ENCODE assay signal across 7 cellular contexts in genomic region chr15:34708422-34708821, GRCh38. TPM values are rescaled to one million over a fixed set of nuclear protein-coding genes. Genes with fewer than 3 reads are reported as not detected.
A peak's percentile ranks its signal among the peaks of the same experiment; 100 is the strongest.
DNase-seq lines count a peak whose midpoint lies in the region; ATAC-seq, FAIRE-seq and TF ChIP-seq lines count a peak whose summit lies in the region.

No MANE protein-coding gene starts in this region.

- H3K27ac ChIP-seq in GM23338 (ENCODE audit: low read depth) (no peak overlapping the region), left lung (no peak overlapping the region)

- H3K4me3 Mint-ChIP-seq in GM23338 = no peak overlapping the region

- TF ChIP-seq CTCF in GM23338 (conservative IDR thresholded peaks at IDR 0.05; ENCODE audit: low read depth in 2 of 2) (peak; percentile 92 to 97), bronchial epithelial cell (IDR thresholded peaks at IDR 0.05; ENCODE audit: insufficient read depth, low read length, severe bottlenecking) (peak; percentile 83), left lung (IDR thresholded peaks at IDR 0.05) (peak in 1 of 2 donors; percentile 55)

- H3K36me3 Mint-ChIP-seq in GM23338 (ENCODE audit: low read depth) = no peaks in the 10 kb centered on the region

- no peaks in the 10 kb centered on the region for H3K4me1 Mint-ChIP-seq in GM23338

- intact Hi-C loops in left lung (cut with DNase I) = loop anchor here in 1 of 2 donors (10.0 kb wide), 1 partner anchor 216 kb away; no protein-coding TSS in a partner anchor

- FAIRE-seq in bronchial epithelial cell (lab: Jason Lieb, UNC) = no peak

- H3K27me3 ChIP-seq in GM23338 (ENCODE audit: insufficient read depth) (no peaks in the 10 kb centered on the region), bronchial epithelial cell (ENCODE audit: control insufficient read depth, insufficient read depth, low read length) (no peaks in the 10 kb centered on the region), left lung (peaks cover 0 to 24% of the 10 kb centered on the region in 2 donors)

- no peaks in the 10 kb centered on the region for H3K36me3 ChIP-seq in GM23338 (ENCODE audit: insufficient read depth)
- no peaks in the 10 kb centered on the region for H3K36me3 ChIP-seq in bronchial epithelial cell (ENCODE audit: control insufficient read depth, insufficient read depth, low read length)
- no peaks in the 10 kb centered on the region for H3K36me3 ChIP-seq in left lung

- no peaks in the 10 kb centered on the region for H3K27me3 Mint-ChIP-seq in GM23338 (ENCODE audit: insufficient read depth, low read depth, poor library complexity)

- DNase-seq in GM23338 (ENCODE audit: low spot score) (peak; percentile 81), NCI-H526 (lab: John Stamatoyannopoulos, UW) (peak; percentile 25 to 65), bronchial epithelial cell (ENCODE audit: low read depth) (peak; percentile 64), left lung (no peak), NCI-H1436 treated with DMSO at 0.1 percent for 48 hours (lab: John Stamatoyannopoulos, UW) (no peak), NK-92 (lab: John Stamatoyannopoulos, UW; ENCODE audit: unreplicated experiment) (no peak)

- H3K9me2 ChIP-seq in GM23338 (ENCODE audit: insufficient read depth) = no peaks in the 10 kb centered on the region

- no peaks in the 10 kb centered on the region for H3K9me3 ChIP-seq in left lung

- no peak overlapping the region for H3K4me3 ChIP-seq in GM23338
- H3K4me3 ChIP-seq in bronchial epithelial cell (ENCODE audit: low read depth, low read length) = no peak overlapping the region
- no peak overlapping the region for H3K4me3 ChIP-seq in left lung

- H3K27ac Mint-ChIP-seq in GM23338 = no peak overlapping the region

- H2AFZ ChIP-seq in GM23338 = no peak overlapping the region

- ATAC-seq in GM23338 = peak; percentile 97
- ATAC-seq in left lung = peak; percentile 76
- ATAC-seq in HG03460 (IDR thresholded peaks at IDR 0.05; ENCODE audit: unreplicated experiment) = no peak

- no peaks in the 10 kb centered on the region for H3F3A ChIP-seq in GM23338 (replicated peaks; ENCODE audit: low read depth)

- no peaks in the 10 kb centered on the region for H3K79me2 ChIP-seq in GM23338 (replicated peaks; ENCODE audit: insufficient read depth)

- no peaks in the 10 kb centered on the region for H3K9me3 Mint-ChIP-seq in GM23338

- H3K4me1 ChIP-seq in GM23338 (ENCODE audit: insufficient read depth) = 0 out of 2 replicates have a peak, but pooled peaks cover 4% of the 10 kb centered on the region
- no peaks in the 10 kb centered on the region for H3K4me1 ChIP-seq in left lung

- no peak overlapping the region for H3K4me2 ChIP-seq in GM23338

- H4K20me1 ChIP-seq in GM23338 (replicated peaks; ENCODE audit: insufficient read depth) = no peaks in the 10 kb centered on the region

TF ChIP-seq in GM23338, 12 proteins besides CTCF, POLR2A, EP300 and RAD21 (continues in another document):
- TF ChIP-seq REST (IDR thresholded peaks at IDR 0.05; ENCODE audit: unreplicated experiment) = no peak
- no peak for TF ChIP-seq EZH2phosphoT487 (IDR thresholded peaks at IDR 0.05; ENCODE audit: unreplicated experiment)
- TF ChIP-seq ETS1 (IDR thresholded peaks at IDR 0.05) = no peak
- TF ChIP-seq ZNF462 (CRISPR knock-in tag; IDR thresholded peaks at IDR 0.05) = no peak
- TF ChIP-seq CREB1 (CRISPR knock-in tag; IDR thresholded peaks at IDR 0.05; ENCODE audit: low read depth) = no peak
- TF ChIP-seq POLR2AphosphoS5 (IDR thresholded peaks at IDR 0.05; ENCODE audit: low read depth) = no peak
- no peak for TF ChIP-seq JUNB (IDR thresholded peaks at IDR 0.05; ENCODE audit: unreplicated experiment)

RNA-seq across cellular contexts. Expression of gene GJD2, which starts 46.4 kb away (rescaled TPM):
- total RNA-seq in GM23338 (2014; rRNA removed; shearing (Covaris generic)) = 0.27 and 0.63 TPM in 2 replicates
- polyA plus RNA-seq in GM23338 (2016; fragmentation: Nextera tagmentation; extraction: Ambion mirVana) = 0.29 and 0.38 TPM in 2 replicates
- total RNA-seq in bronchial epithelial cell (not detected in 2 replicates), left lung (not detected)

Comparison
In these comparisons a context has a peak if more than half of its experiments do, and no peak if none do; other contexts are left out.
1. DNase-seq: peak in GM23338 (single experiment), NCI-H526 (2 of 2) and bronchial epithelial cell (single experiment); none in left lung (0 of 2), NCI-H1436 treated with DMSO at 0.1 percent for 48 hours (single experiment) and NK-92 (single experiment).